In genomic region chr13:110233682-110234280, GRCh38 we compare ENCODE assay signal across 14 cellular contexts.
DNase-seq lines count a peak whose midpoint lies in the region; ATAC-seq and TF ChIP-seq lines count a peak whose summit lies in the region.
"Had no signal": no experiment of that assay in that cellular context is flagged by ENCODE, and none has a peak within 500 bp of the region (broad histone marks: within the 10 kb centered on the region; RNA-seq: fewer than 3 reads in every experiment).

No MANE protein-coding gene starts in this region.

- peaks cover 7% of the 10 kb centered on the region for H3K36me3 ChIP-seq in left ventricle myocardium inferior
- H3K36me3 ChIP-seq: cardiac muscle cell had no signal

- peak overlapping the region; percentile 92 for H3K27ac ChIP-seq in left ventricle myocardium inferior (replicated peaks)
- H3K27ac ChIP-seq: cardiac muscle cell had no signal

- intact Hi-C loops in left ventricle myocardium inferior (cut with micrococcal nuclease) (no loop called here), sciatic nerve (cut with DNase I) (no loop called here)

- peak overlapping the region; percentile 51 for H3K4me3 ChIP-seq in AG10803 (ENCODE audit: low read length)
- no peak overlapping the region for H3K4me3 ChIP-seq in choroid plexus epithelial cell (ENCODE audit: low read depth, low read length)
- peak overlapping the region; percentile 51 for H3K4me3 ChIP-seq in left ventricle myocardium inferior
- H3K4me3 ChIP-seq: cardiac muscle cell had no signal

- H3K27me3 ChIP-seq in left ventricle myocardium inferior (ENCODE audit: low read depth): no peaks in the 10 kb centered on the region
- H3K27me3 ChIP-seq: cardiac muscle cell had no signal

- H3K4me1 ChIP-seq in left ventricle myocardium inferior: peaks cover 98% of the 10 kb centered on the region

- TF ChIP-seq CTCF in AG10803 (conservative IDR thresholded peaks at IDR 0.05; ENCODE audit: low read length) (no peak), choroid plexus epithelial cell (conservative IDR thresholded peaks at IDR 0.05; ENCODE audit: low read depth, low read length) (no peak), left ventricle myocardium inferior (IDR thresholded peaks at IDR 0.05; ENCODE audit: borderline replicate concordance) (no peak)

- no peaks in the 10 kb centered on the region for H3K9me3 ChIP-seq in left ventricle myocardium inferior (replicated peaks)

- DNase-seq in AG10803 (ENCODE audit: low read depth) (peak; percentile 75), choroid plexus epithelial cell (ENCODE audit: low read depth) (peak; percentile 67), left ventricle myocardium inferior (no peak), sciatic nerve (ENCODE audit: low spot score) (no peak), amniotic stem cell (lab: John Stamatoyannopoulos, UW) (no peak), NCI-H69 (lab: John Stamatoyannopoulos, UW) (no peak), T-helper 9 cell (no peak)
- no peak for DNase-seq in activated CD4-positive, CD25-positive, alpha-beta regulatory T cell treated with anti-CD3 and anti-CD28 coated beads, Interleukin-2, amount 50 U/mL, for 72 hours
- DNase-seq: activated CD4-positive, alpha-beta T cell treated with anti-CD3 and anti-CD28 coated beads, Interleukin-2, amount 50 U/mL, for 4 hours; activated effector memory CD4-positive, alpha-beta T cell treated with Interleukin-2 at 50 U/mL for 16 hours; NCI-H1092 treated with DMSO at 0.1 percent for 48 hours; NCI-H2227 treated with DMSO at 0.1 percent for 48 hours; stimulated activated CD4-positive, alpha-beta T cell treated with anti-CD3 and anti-CD28 coated beads, Interleukin-15, amount 100 ng/mL, for 24 hours had no signal

- ATAC-seq in sciatic nerve: peak; percentile 61

Comparison
In these comparisons a context has a peak if more than half of its experiments do, and no peak if none do; other contexts are left out.
1. DNase-seq: peak in AG10803 (single experiment) and choroid plexus epithelial cell (single experiment); none in left ventricle myocardium inferior (single experiment), sciatic nerve (single experiment), amniotic stem cell (single experiment), NCI-H69 (single experiment), T-helper 9 cell (single experiment) and activated CD4-positive, CD25-positive, alpha-beta regulatory T cell treated with anti-CD3 and anti-CD28 coated beads, Interleukin-2, amount 50 U/mL, for 72 hours (single experiment).